In genomic region chr4:124937993-124938392, GRCh38 we compare ENCODE assay signal across 13 cellular contexts.
"Had no signal": no experiment of that assay in that cellular context is flagged by ENCODE, and none has a peak within 500 bp of the region (broad histone marks: within the 10 kb centered on the region; RNA-seq: fewer than 3 reads in every experiment).

No MANE protein-coding gene starts in this region.

- H3K27me3 ChIP-seq: gastroesophageal sphincter, heart right ventricle, pancreas, vagina had no signal

- H3K27ac ChIP-seq: gastroesophageal sphincter, pancreas, vagina had no signal

- H3K36me3 ChIP-seq: gastroesophageal sphincter, heart right ventricle, pancreas, vagina had no signal

- ATAC-seq: activated CD8-positive, alpha-beta memory T cell treated with anti-CD3 and anti-CD28 coated beads, Interleukin-2, amount 10 ng/mL, durations not matched to agents 7 days and 5 days; gastroesophageal sphincter; heart right ventricle; left cardiac atrium; naive thymus-derived CD4-positive, alpha-beta T cell; pancreas had no signal

- H3K4me3 ChIP-seq: gastroesophageal sphincter, heart right ventricle, pancreas, vagina had no signal

- DNase-seq: activated CD4-positive, alpha-beta memory T cell treated with anti-CD3 and anti-CD28 coated beads for 36 hours; activated CD4-positive, CD25-positive, alpha-beta regulatory T cell treated with anti-CD3 and anti-CD28 coated beads, Interleukin-2, amount 50 U/mL, for 72 hours; activated CD8-positive, alpha-beta memory T cell treated with anti-CD3 and anti-CD28 coated beads, Interleukin-2, amount 10 ng/mL, durations not matched to agents 7 days and 5 days; activated naive CD4-positive, alpha-beta T cell treated with anti-CD3 and anti-CD28 coated beads, Interleukin-2, amount 10 ng/mL, durations not matched to agents 7 days and 5 days; activated T-cell treated with anti-CD3 and anti-CD28 coated beads, Interleukin-2, amount 50 U/mL, for 1 hour; heart right ventricle; left cardiac atrium; naive thymus-derived CD4-positive, alpha-beta T cell; pancreas; stimulated activated CD4-positive, alpha-beta T cell treated with anti-CD3 and anti-CD28 coated beads, Interleukin-12 subunit alpha, Interleukin-12 subunit beta, amount 100 ng/mL, for 4 hours; stimulated activated CD4-positive, alpha-beta T cell treated with anti-CD3 and anti-CD28 coated beads, Interleukin-2, amount 100 ng/mL, for 24 hours had no signal

- H3K9me3 ChIP-seq: gastroesophageal sphincter, heart right ventricle, pancreas, vagina had no signal
